Comparison of ENCODE assay signal across 8 cellular contexts in the genomic region with DNA sequence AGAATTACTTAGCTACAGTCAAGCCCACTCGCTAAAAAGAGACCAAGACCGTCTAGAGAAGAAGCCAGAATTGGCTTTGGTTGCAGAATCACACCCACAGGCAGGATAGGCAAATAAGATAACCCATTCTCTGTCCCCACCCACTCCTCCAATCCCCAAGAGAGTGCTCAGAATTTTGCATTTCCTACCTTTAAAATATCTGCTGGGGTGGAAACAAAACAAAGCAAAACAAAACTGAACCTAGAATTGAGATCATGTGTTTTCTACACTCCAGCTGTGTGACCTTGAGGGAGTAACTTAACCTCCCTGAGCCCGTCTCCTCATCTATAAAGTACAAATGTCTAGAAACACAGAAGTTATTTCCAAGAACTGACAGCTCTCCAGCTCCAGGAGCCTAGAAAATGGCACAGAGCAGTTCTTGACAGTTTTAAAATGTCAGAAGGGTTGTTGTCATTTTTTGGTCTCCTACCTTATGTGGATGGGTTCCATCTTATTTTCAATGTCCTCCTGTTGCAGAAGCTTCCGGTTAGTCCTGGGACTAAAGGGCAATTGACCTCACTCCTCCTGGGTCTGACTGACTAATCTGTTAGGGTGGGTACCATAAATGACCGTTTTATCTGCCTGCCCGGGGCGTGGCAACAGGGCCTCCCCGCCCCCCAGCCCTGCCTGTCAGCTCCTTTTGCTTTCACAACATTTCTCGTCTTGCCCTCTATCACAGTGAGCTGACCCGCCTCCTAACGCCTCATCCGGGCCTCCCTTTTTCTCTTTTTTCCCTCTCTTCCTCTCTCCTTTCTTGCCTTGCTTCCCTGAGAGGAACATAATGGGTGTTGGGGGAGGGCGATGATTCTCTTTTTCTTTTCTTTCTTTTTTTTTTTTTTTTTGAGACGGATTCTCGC.
DNase-seq lines count a peak whose midpoint lies in the region; ATAC-seq and TF ChIP-seq lines count a peak whose summit lies in the region.

No MANE protein-coding gene starts in this region.

- peaks cover 4 to 16% of the 10 kb centered on the region in 2 donors for H3K4me1 ChIP-seq in mucosa of rectum (ENCODE audit: control insufficient read depth in 2 of 2, insufficient read depth in 2 of 2, low read length in 2 of 2)

- H3K27ac ChIP-seq in mucosa of rectum (ENCODE audit: low read depth in 2 of 2, low read length in 2 of 2) (peak overlapping the region; percentile 95 to 96), RWPE1 (no peak overlapping the region)

- no peaks in the 10 kb centered on the region for H3K27me3 ChIP-seq in mucosa of rectum (ENCODE audit: control insufficient read depth in 2 of 2, insufficient read depth in 2 of 2, low read length in 2 of 2)

- peak overlapping the region; percentile 67 to 86 for H3K4me3 ChIP-seq in mucosa of rectum (ENCODE audit: low read length in 2 of 2)

- H3K9me3 ChIP-seq in mucosa of rectum (ENCODE audit: control insufficient read depth in 2 of 2, low read length in 2 of 2): no peaks in the 10 kb centered on the region

- H3K4me3 Mint-ChIP-seq in activated naive CD4-positive, alpha-beta T cell treated with anti-CD3 and anti-CD28 coated beads, Interleukin-2, amount 10 ng/mL, durations not matched to agents 7 days and 5 days: no peak overlapping the region

- CTCF ChIA-PET in activated naive CD4-positive, alpha-beta T cell treated with anti-CD3 and anti-CD28 coated beads, Interleukin-2, amount 10 ng/mL, durations not matched to agents 7 days and 5 days (lab: Charles Lee): no interaction called here
- CTCF ChIA-PET in RWPE1 (lab: Yijun Ruan, JAX): interaction anchor here (0.9 kb wide), 1 partner anchor 34 kb away, joined by 4 read pairs; no protein-coding TSS in a partner anchor

- peaks cover 0 to 4% of the 10 kb centered on the region in 2 donors for H3K36me3 ChIP-seq in mucosa of rectum (ENCODE audit: control insufficient read depth in 2 of 2, insufficient read depth in 2 of 2, low read length in 2 of 2)

- DNase-seq in GM10266 (ENCODE audit: extremely low spot score): peak; percentile 78
- DNase-seq in GM20000 (ENCODE audit: low spot score): peak; percentile 78
- peak; percentile 24 for DNase-seq in activated naive CD4-positive, alpha-beta T cell treated with anti-CD3 and anti-CD28 coated beads, Interleukin-2, amount 10 ng/mL, durations not matched to agents 7 days and 5 days
- DNase-seq in NCI-H1105 (lab: John Stamatoyannopoulos, UW): no peak
- no peak for DNase-seq in NCI-H510A (lab: John Stamatoyannopoulos, UW)
- no peak for DNase-seq in RWPE1 (ENCODE audit: low spot score)

- no peaks in the 10 kb centered on the region for H3K36me3 Mint-ChIP-seq in activated naive CD4-positive, alpha-beta T cell treated with anti-CD3 and anti-CD28 coated beads, Interleukin-2, amount 10 ng/mL, durations not matched to agents 7 days and 5 days

- H3K4me1 Mint-ChIP-seq in activated naive CD4-positive, alpha-beta T cell treated with anti-CD3 and anti-CD28 coated beads, Interleukin-2, amount 10 ng/mL, durations not matched to agents 7 days and 5 days: peaks cover 21% of the 10 kb centered on the region

- H3K9me3 Mint-ChIP-seq in activated naive CD4-positive, alpha-beta T cell treated with anti-CD3 and anti-CD28 coated beads, Interleukin-2, amount 10 ng/mL, durations not matched to agents 7 days and 5 days: no peaks in the 10 kb centered on the region

- POLR2A ChIA-PET in RWPE1 (lab: Yijun Ruan, JAX; ENCODE audit: low non-redundant PET): no interaction called here

- TF ChIP-seq CTCF in GM10266 (IDR thresholded peaks at IDR 0.05; ENCODE audit: control insufficient read depth, insufficient read depth, low read depth, missing control alignments) (no peak), GM20000 (IDR thresholded peaks at IDR 0.05; ENCODE audit: extremely low read depth, missing control alignments) (no peak), RWPE1 (conservative IDR thresholded peaks at IDR 0.05; ENCODE audit: low read depth) (no peak)

- H3K27me3 Mint-ChIP-seq in activated naive CD4-positive, alpha-beta T cell treated with anti-CD3 and anti-CD28 coated beads, Interleukin-2, amount 10 ng/mL, durations not matched to agents 7 days and 5 days: peaks cover 3% of the 10 kb centered on the region

- H3K27ac Mint-ChIP-seq in activated naive CD4-positive, alpha-beta T cell treated with anti-CD3 and anti-CD28 coated beads, Interleukin-2, amount 10 ng/mL, durations not matched to agents 7 days and 5 days: peak overlapping the region; percentile 72

- peak; percentile 74 for ATAC-seq in HG03460 (IDR thresholded peaks at IDR 0.05; ENCODE audit: unreplicated experiment)

- H3K9ac ChIP-seq in mucosa of rectum (ENCODE audit: low read depth in 1 of 2, low read length in 2 of 2): peak overlapping the region; percentile 81 to 88

Comparison
In these comparisons a context has a peak if more than half of its experiments do, and no peak if none do; other contexts are left out.
1. DNase-seq: peak in GM10266 (single experiment), GM20000 (single experiment) and activated naive CD4-positive, alpha-beta T cell treated with anti-CD3 and anti-CD28 coated beads, Interleukin-2, amount 10 ng/mL, durations not matched to agents 7 days and 5 days (single experiment); none in NCI-H1105 (single experiment), NCI-H510A (single experiment) and RWPE1 (single experiment).